29 cellular contexts compared by ENCODE assay signal in the genomic region with DNA sequence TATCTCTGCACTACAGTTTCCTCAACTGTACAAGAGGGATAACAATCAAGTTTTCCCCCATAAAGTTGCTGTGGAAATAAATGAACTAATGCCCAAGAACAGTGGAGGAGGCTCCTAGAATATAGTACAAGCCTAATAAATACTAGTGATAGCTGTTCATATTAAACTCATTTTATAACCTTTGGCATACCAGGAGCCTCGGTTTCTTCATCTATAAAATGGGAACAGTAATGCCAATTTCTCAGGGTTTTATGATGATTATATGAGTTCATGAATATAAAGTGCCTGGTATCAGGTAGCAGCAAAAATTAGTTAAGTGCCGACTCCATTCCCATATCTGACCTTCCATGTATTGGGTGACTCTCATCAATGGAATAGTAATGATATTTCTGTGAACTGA.
"Had no signal": no experiment of that assay in that cellular context is flagged by ENCODE, and none has a peak within 500 bp of the region (broad histone marks: within the 10 kb centered on the region; RNA-seq: fewer than 3 reads in every experiment).

No MANE protein-coding gene starts in this region.

- DNase-seq: colonic mucosa; cortex of kidney; dermis blood vessel endothelial cell; dorsolateral prefrontal cortex; effector CD4-positive, alpha-beta T cell; effector CD8-positive, alpha-beta T cell; effector memory CD4-positive, alpha-beta T cell; effector memory CD8-positive, alpha-beta T cell; endodermal cell; erythroblast; esophagus squamous epithelium; foreskin fibroblast; foreskin keratinocyte; foreskin melanocyte; gastrocnemius medialis; glutamatergic neuron; head of caudate nucleus; heart left ventricle; heart right ventricle had no signal

- ATAC-seq: effector memory CD8-positive, alpha-beta T cell; esophagus mucosa; foreskin keratinocyte; gastrocnemius medialis; gastroesophageal sphincter; heart left ventricle; heart right ventricle had no signal

- H3K9me3 ChIP-seq: colonic mucosa, esophagus muscularis mucosa, esophagus squamous epithelium, gastrocnemius medialis, gastroesophageal sphincter had no signal

- H3K4me3 ChIP-seq: colonic mucosa, coronary artery, dorsolateral prefrontal cortex, esophagus muscularis mucosa, esophagus squamous epithelium, gastrocnemius medialis, gastroesophageal sphincter, heart left ventricle, heart right ventricle had no signal

- H3K27ac ChIP-seq: colonic mucosa, coronary artery, dorsolateral prefrontal cortex, epithelial cell of prostate, esophagus muscularis mucosa, esophagus squamous epithelium, foreskin keratinocyte, gastrocnemius medialis, gastroesophageal sphincter, heart left ventricle, heart right ventricle had no signal

- FAIRE-seq: colon, endometrium, endothelial cell of umbilical vein, frontal cortex had no signal

- H3K9me3 Mint-ChIP-seq: dendritic cell treated with granulocyte-macrophage colony-stimulating factor and Interleukin-4, amounts not matched to agents 40 ng/mL and 50 ng/mL, for 4 days; endodermal cell had no signal

- H3K4me1 ChIP-seq: colonic mucosa, gastrocnemius medialis, gastroesophageal sphincter, heart left ventricle, heart right ventricle had no signal

- H3K27me3 Mint-ChIP-seq: dendritic cell treated with granulocyte-macrophage colony-stimulating factor and Interleukin-4, amounts not matched to agents 40 ng/mL and 50 ng/mL, for 4 days had no signal

- H3K36me3 ChIP-seq: colonic mucosa, esophagus muscularis mucosa, esophagus squamous epithelium, gastrocnemius medialis, gastroesophageal sphincter, heart left ventricle, heart right ventricle had no signal

- H3K4me3 Mint-ChIP-seq: dendritic cell treated with granulocyte-macrophage colony-stimulating factor and Interleukin-4, amounts not matched to agents 40 ng/mL and 50 ng/mL, for 4 days; effector memory CD8-positive, alpha-beta T cell; endodermal cell had no signal

- H3K27ac Mint-ChIP-seq: dendritic cell treated with granulocyte-macrophage colony-stimulating factor and Interleukin-4, amounts not matched to agents 40 ng/mL and 50 ng/mL, for 4 days; effector memory CD8-positive, alpha-beta T cell; endodermal cell had no signal

- H3K27me3 ChIP-seq: colonic mucosa, esophagus muscularis mucosa, esophagus squamous epithelium, foreskin keratinocyte, gastrocnemius medialis, gastroesophageal sphincter, heart left ventricle had no signal
